15 cellular contexts compared by ENCODE assay signal in genomic region chr17:46262271-46262670, GRCh38. TPM values are rescaled to one million over a fixed set of nuclear protein-coding genes. Genes with fewer than 3 reads are reported as not detected.
DNase-seq lines count a peak whose midpoint lies in the region; ATAC-seq and TF ChIP-seq lines count a peak whose summit lies in the region.
"Had no signal": no experiment of that assay in that cellular context is flagged by ENCODE, and none has a peak within 500 bp of the region (broad histone marks: within the 10 kb centered on the region; RNA-seq: fewer than 3 reads in every experiment).

No MANE protein-coding gene starts in this region.

- H3K36me3 Mint-ChIP-seq in IgD-negative memory B cell (peaks cover 3% of the 10 kb centered on the region), neural crest cell (ENCODE audit: low read depth) (peaks cover 5% of the 10 kb centered on the region)
- peaks cover 17% of the 10 kb centered on the region for H3K36me3 Mint-ChIP-seq in central memory CD8-positive, alpha-beta T cell (ENCODE audit: insufficient read depth)

- H3K27me3 Mint-ChIP-seq in IgD-negative memory B cell (no peaks in the 10 kb centered on the region), neural crest cell (ENCODE audit: low read depth) (peaks cover 44% of the 10 kb centered on the region)
- H3K27me3 Mint-ChIP-seq in central memory CD8-positive, alpha-beta T cell: peaks cover 6% of the 10 kb centered on the region

- peak; percentile 30 for DNase-seq in DMS53 (lab: John Stamatoyannopoulos, UW)
- DNase-seq in DMS53 treated with DMSO at 0.1 percent for 48 hours (lab: John Stamatoyannopoulos, UW; ENCODE audit: unreplicated experiment): no peak
- no peak for DNase-seq in central memory CD8-positive, alpha-beta T cell (ENCODE audit: low spot score in 2 of 2)
- DNase-seq in neural crest cell (ENCODE audit: low read depth, low spot score): no peak
- no peak for DNase-seq in HuH-7.5 (ENCODE audit: low spot score)
- no peak for DNase-seq in cerebellar nuclear complex (lab: John Stamatoyannopoulos, UW)
- DNase-seq: DMS79; GF-D8; NCI-H146; NCI-H2227 treated with DMSO at 0.1 percent for 48 hours; NCI-H526; NK-92 treated with Interleukin-12 subunit alpha and Interleukin-12 subunit beta, amount 100 ng/mL, for 24 hours; PC-9 had no signal

- H3K9me3 Mint-ChIP-seq in IgD-negative memory B cell (no peaks in the 10 kb centered on the region), neural crest cell (no peaks in the 10 kb centered on the region)
- H3K9me3 Mint-ChIP-seq in central memory CD8-positive, alpha-beta T cell: no peaks in the 10 kb centered on the region

- ATAC-seq in central memory CD8-positive, alpha-beta T cell (replicated peaks; ENCODE audit: extremely low read depth, poor library complexity, severe bottlenecking): no peak
- ATAC-seq in HG03460 (IDR thresholded peaks at IDR 0.05; ENCODE audit: unreplicated experiment): no peak

- H3K4me1 Mint-ChIP-seq in IgD-negative memory B cell (peaks cover 6 to 14% (median 7%) of the 10 kb centered on the region in 3 donors), neural crest cell (peaks cover 13% of the 10 kb centered on the region)
- peaks cover 38% of the 10 kb centered on the region for H3K4me1 Mint-ChIP-seq in central memory CD8-positive, alpha-beta T cell

- H3K4me3 Mint-ChIP-seq in IgD-negative memory B cell (peak overlapping the region in 3 of 4 donors; percentile 12 to 58 (median 57)), neural crest cell (peak overlapping the region; percentile 71)
- H3K4me3 Mint-ChIP-seq in central memory CD8-positive, alpha-beta T cell: no peak overlapping the region

- no peak for TF ChIP-seq CTCF in neural crest cell (conservative IDR thresholded peaks at IDR 0.05)

- no peak overlapping the region for H3K27ac Mint-ChIP-seq in IgD-negative memory B cell
- peak overlapping the region; percentile 68 for H3K27ac Mint-ChIP-seq in central memory CD8-positive, alpha-beta T cell (ENCODE audit: low read depth)
- H3K27ac Mint-ChIP-seq in neural crest cell (ENCODE audit: unreplicated experiment): no peak overlapping the region

RNA-seq across cellular contexts. Expression of gene LRRC37A, which starts 32.7 kb away (rescaled TPM):
- 1.3 TPM for polyA plus RNA-seq in IgD-negative memory B cell
- total RNA-seq in neural crest cell: 2.9 and 3.6 TPM in 2 replicates
